In the genomic region with DNA sequence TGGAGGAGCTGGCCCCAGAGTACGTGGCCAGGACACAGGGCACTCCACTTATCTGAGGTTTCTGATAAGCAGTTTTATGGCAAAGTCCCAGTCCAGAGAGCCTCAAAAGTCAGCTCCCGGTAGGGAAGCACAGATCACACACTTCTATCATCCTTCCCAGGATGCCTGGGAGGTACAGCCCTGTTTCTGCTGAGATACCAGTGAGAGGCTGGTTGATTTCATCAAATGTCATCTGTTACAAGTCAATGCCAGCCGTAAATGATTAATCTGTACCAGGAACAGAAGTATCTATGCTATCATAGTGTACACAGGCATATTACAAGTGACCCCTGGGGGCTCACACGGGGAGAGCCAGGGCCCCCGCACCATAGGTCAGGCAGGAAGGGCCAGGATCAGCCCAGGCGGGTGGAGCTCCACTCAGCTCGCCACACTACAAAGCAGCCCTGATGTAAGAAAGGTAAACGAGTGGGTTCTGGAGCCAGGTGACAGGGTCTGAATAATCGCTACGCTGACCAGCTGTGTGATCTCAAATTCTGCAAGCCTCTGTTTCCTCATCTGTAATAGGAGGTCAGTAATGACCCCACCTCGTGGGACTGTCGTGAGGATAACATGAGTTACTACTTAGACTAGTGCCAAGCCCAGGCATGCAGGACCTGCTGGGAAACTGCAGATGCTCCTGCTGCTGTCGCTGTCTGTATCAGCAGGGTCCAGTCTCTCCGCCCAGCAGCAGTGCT, we compare ENCODE assay signal across 14 cellular contexts. TPM values are rescaled to one million over a fixed set of nuclear protein-coding genes. Genes with fewer than 3 reads are reported as not detected.
DNase-seq lines count a peak whose midpoint lies in the region; ATAC-seq, FAIRE-seq and TF ChIP-seq lines count a peak whose summit lies in the region.
"Had no signal": no experiment of that assay in that cellular context is flagged by ENCODE, and none has a peak within 500 bp of the region (broad histone marks: within the 10 kb centered on the region; RNA-seq: fewer than 3 reads in every experiment).

No MANE protein-coding gene starts in this region.

- H3K4me3 Mint-ChIP-seq in Calu3 (ENCODE audit: low read depth, unreplicated experiment) = peak overlapping the region; percentile 48
- no peak overlapping the region for H3K4me3 Mint-ChIP-seq in activated B cell treated with CpG ODN at 0.5 μM for 24 hours
- H3K4me3 Mint-ChIP-seq: activated naive CD8-positive, alpha-beta T cell treated with anti-CD3 and anti-CD28 coated beads, Interleukin-2, amount 10 ng/mL, durations not matched to agents 7 days and 5 days; CD8-positive, alpha-beta memory T cell; naive thymus-derived CD4-positive, alpha-beta T cell had no signal

- CTCF ChIA-PET in Calu3 (lab: Charles Lee) (interaction anchor here (0.6 to 2.0 kb wide), 6 partner anchors 14 to 979 kb away, joined by 3 to 10 read pairs (median 4); a partner anchor contains a TSS), activated B cell treated with CpG ODN at 0.5 μM for 24 hours (lab: Charles Lee) (no interaction called here)

- 53 to 57% methylated on average over 14 of the region's 14 CpGs for WGBS in pancreas, 2 donors

- peaks cover 33% of the 10 kb centered on the region for H3K36me3 Mint-ChIP-seq in Calu3 (ENCODE audit: insufficient read depth, unreplicated experiment)
- H3K36me3 Mint-ChIP-seq in activated B cell treated with CpG ODN at 0.5 μM for 24 hours (ENCODE audit: low read depth) = peaks cover 21% of the 10 kb centered on the region

- no peak for ATAC-seq in activated B cell treated with CpG ODN at 0.5 μM for 24 hours (ENCODE audit: low read depth)
- peak; percentile 39 to 76 (median 64) for ATAC-seq in pancreas
- ATAC-seq: naive thymus-derived CD4-positive, alpha-beta T cell had no signal

- H3K27ac Mint-ChIP-seq in Calu3 (ENCODE audit: unreplicated experiment) = peak overlapping the region; percentile 60
- peak overlapping the region; percentile 79 for H3K27ac Mint-ChIP-seq in activated B cell treated with CpG ODN at 0.5 μM for 24 hours
- H3K27ac Mint-ChIP-seq: activated naive CD8-positive, alpha-beta T cell treated with anti-CD3 and anti-CD28 coated beads, Interleukin-2, amount 10 ng/mL, durations not matched to agents 7 days and 5 days had no signal

- intact Hi-C loops in Calu3 (cut with micrococcal nuclease; ENCODE audit: unreplicated experiment) = loop anchor here (10.0 kb wide), 1 partner anchor 49 kb away; a partner anchor contains a TSS
- intact Hi-C loops in activated B cell treated with CpG ODN at 0.5 μM for 24 hours (cut with micrococcal nuclease) = loop anchor here (2.0 to 5.0 kb wide), 2 partner anchors 37 to 322 kb away; a partner anchor contains a TSS
- intact Hi-C loops in kidney (cut with DNase I) = no loop called here
- intact Hi-C loops in pancreas (cut with DNase I) = no loop called here

- peaks cover 63% of the 10 kb centered on the region for H3K4me1 Mint-ChIP-seq in Calu3 (ENCODE audit: low read depth, unreplicated experiment)
- peaks cover 40% of the 10 kb centered on the region for H3K4me1 Mint-ChIP-seq in activated B cell treated with CpG ODN at 0.5 μM for 24 hours

- POLR2A ChIA-PET in activated B cell treated with CpG ODN at 0.5 μM for 24 hours (lab: Charles Lee) = interaction anchor here (0.6 to 3.1 kb wide), 2 partner anchors 12 to 29 kb away, joined by 3 to 11 read pairs; no protein-coding TSS in a partner anchor

- no peaks in the 10 kb centered on the region for H3K27me3 ChIP-seq in pancreas

- H3K27ac ChIP-seq in kidney (ENCODE audit: low read depth in 2 of 2, low read length in 2 of 2) (no peak overlapping the region), pancreas (no peak overlapping the region)

- H3K4me1 ChIP-seq in kidney (ENCODE audit: control insufficient read depth in 1 of 2, insufficient read depth in 1 of 2, low read depth in 1 of 2, low read length in 2 of 2) (peaks cover 0 to 10% of the 10 kb centered on the region in 2 donors), pancreas (peaks cover 0 to 7% (median 0%) of the 10 kb centered on the region in 3 donors)

- no peaks in the 10 kb centered on the region for H3K9me3 ChIP-seq in kidney (ENCODE audit: control insufficient read depth in 1 of 2, low read length in 2 of 2)
- H3K9me3 ChIP-seq in pancreas = no peaks in the 10 kb centered on the region

- H3K4me3 ChIP-seq in kidney (ENCODE audit: low read length in 2 of 2) (no peak overlapping the region), pancreas (no peak overlapping the region)
- H3K4me3 ChIP-seq: skin epidermis had no signal

- no peak overlapping the region for H3K9ac ChIP-seq in kidney (ENCODE audit: low read length in 2 of 2)

- FAIRE-seq in kidney (lab: Jason Lieb, UNC) = no peak
- FAIRE-seq in pancreas (lab: Jason Lieb, UNC) = no peak
- no peak for FAIRE-seq in GM12891 (lab: Jason Lieb, UNC)

- DNase-seq in Calu3 (peak; percentile 67), activated B cell treated with CpG ODN at 0.5 μM for 24 hours (no peak), kidney (peak; percentile 26), pancreas (peak in 2 of 6 donors; percentile 8 to 48), globus pallidus (ENCODE audit: low spot score) (no peak), GM12891 (ENCODE audit: insufficient read length, low spot score) (no peak)
- no peak for DNase-seq in effector CD8-positive, alpha-beta T cell (lab: John Stamatoyannopoulos, UW)
- no peak for DNase-seq in stimulated activated CD4-positive, alpha-beta T cell treated with anti-CD3 and anti-CD28 coated beads, Interleukin-2, amount 100 ng/mL, for 48 hours
- DNase-seq: activated naive CD8-positive, alpha-beta T cell treated with anti-CD3 and anti-CD28 coated beads, Interleukin-2, amount 10 ng/mL, durations not matched to agents 7 days and 5 days; CD8-positive, alpha-beta memory T cell; naive thymus-derived CD4-positive, alpha-beta T cell; NCI-H1417; NCI-H524 had no signal

- H3K9me3 Mint-ChIP-seq in Calu3 (ENCODE audit: low read depth, unreplicated experiment) (no peaks in the 10 kb centered on the region), activated B cell treated with CpG ODN at 0.5 μM for 24 hours (no peaks in the 10 kb centered on the region)
- H3K9me3 Mint-ChIP-seq: activated naive CD8-positive, alpha-beta T cell treated with anti-CD3 and anti-CD28 coated beads, Interleukin-2, amount 10 ng/mL, durations not matched to agents 7 days and 5 days; CD8-positive, alpha-beta memory T cell; naive thymus-derived CD4-positive, alpha-beta T cell had no signal

- BruUV-seq in Calu3 (replicated peaks; lab: Mats Ljungman, UMichigan) = no TSS peak

- no peaks in the 10 kb centered on the region for H3K27me3 Mint-ChIP-seq in Calu3 (ENCODE audit: unreplicated experiment)
- H3K27me3 Mint-ChIP-seq in activated B cell treated with CpG ODN at 0.5 μM for 24 hours = no peaks in the 10 kb centered on the region
- H3K27me3 Mint-ChIP-seq: activated naive CD8-positive, alpha-beta T cell treated with anti-CD3 and anti-CD28 coated beads, Interleukin-2, amount 10 ng/mL, durations not matched to agents 7 days and 5 days; naive thymus-derived CD4-positive, alpha-beta T cell had no signal

- peaks cover 0 to 4% of the 10 kb centered on the region in 2 donors for H3K36me3 ChIP-seq in kidney (ENCODE audit: control insufficient read depth in 1 of 2, insufficient read depth in 2 of 2, low read length in 2 of 2)
- no peaks in the 10 kb centered on the region for H3K36me3 ChIP-seq in pancreas

- TF ChIP-seq POLR2A in GM12891 (IDR thresholded peaks at IDR 0.05; ENCODE audit: low read depth, low read length) = no peak

- TF ChIP-seq CTCF in Calu3 (IDR thresholded peaks at IDR 0.05; ENCODE audit: unreplicated experiment) = no peak
- no peak for TF ChIP-seq CTCF in activated B cell treated with CpG ODN at 0.5 μM for 24 hours (IDR thresholded peaks at IDR 0.05)
- no peak for TF ChIP-seq CTCF in kidney (IDR thresholded peaks at IDR 0.05; ENCODE audit: borderline replicate concordance, extremely low read depth, insufficient read depth)
- TF ChIP-seq CTCF in pancreas (IDR thresholded peaks at IDR 0.05) = no peak

TF ChIP-seq in GM12891, 5 proteins besides CTCF, POLR2A, EP300 and RAD21:
- TF ChIP-seq PAX5 (IDR thresholded peaks at IDR 0.05; ENCODE audit: insufficient read depth, low read length, severe bottlenecking) (no peak), TAF1 (IDR thresholded peaks at IDR 0.05; ENCODE audit: low read depth, low read length) (no peak), POLR2AphosphoS5 (IDR thresholded peaks at IDR 0.05; ENCODE audit: low read depth, low read length) (no peak), SPI1 (IDR thresholded peaks at IDR 0.05; ENCODE audit: low read depth, low read length) (no peak), POU2F2 (IDR thresholded peaks at IDR 0.05; ENCODE audit: low read depth, low read length) (no peak)
TF ChIP-seq in GM12891: peak in this region for 0.

RNA-seq across cellular contexts. Expression of a gene that starts 17.6 kb away (rescaled TPM):
- 43.5 and 44.0 TPM in 2 replicates for total RNA-seq in Calu3 (2022)
- total RNA-seq in activated B cell treated with CpG ODN at 0.5 μM for 24 hours = 53.0 and 64.0 TPM in 2 replicates
- total RNA-seq in kidney = 61.6 TPM
- 26.6 TPM for polyA plus RNA-seq in kidney (ENCODE audit: insufficient read depth, low read depth, low replicate concordance)
- total RNA-seq in pancreas = 10 to 100 TPM in 5 of 6 donors, 1 to 10 TPM in 1; 8.7 to 47.0 (median 21.3) TPM
- 100 to 1,000 TPM; 107 to 109 TPM for polyA plus RNA-seq in pancreas
- polyA plus RNA-seq in GM12891 (2012; ENCODE audit: low read depth, missing spikeins) = 19.4 TPM

RNA-seq across cellular contexts. Expression of a gene that starts 37.8 kb away (rescaled TPM):
- total RNA-seq in Calu3 (2022) (62.4 and 64.8 TPM in 2 replicates), activated B cell treated with CpG ODN at 0.5 μM for 24 hours (2.3 and 4.5 TPM in 2 replicates), kidney (23.4 TPM), pancreas (1 to 10 TPM; 3.4 to 8.9 (median 6.8) TPM)
- polyA plus RNA-seq in kidney (ENCODE audit: insufficient read depth, low read depth, low replicate concordance) (2.2 TPM), pancreas (10 to 100 TPM; 10.6 to 16.7 TPM)
- 2.6 TPM for polyA plus RNA-seq in GM12891 (2012; ENCODE audit: low read depth, missing spikeins)

RNA-seq across cellular contexts. Expression of a gene that starts 53.5 kb away (rescaled TPM):
- total RNA-seq in Calu3 (2022) (51.2 and 68.2 TPM in 2 replicates), activated B cell treated with CpG ODN at 0.5 μM for 24 hours (0.34 and 0.64 TPM in 2 replicates), kidney (9.7 TPM), pancreas (1 to 10 TPM in 2 of 6 donors, under 1 TPM in 4; 0.56 to 1.9 (median 0.95) TPM)
- polyA plus RNA-seq in kidney (ENCODE audit: insufficient read depth, low read depth, low replicate concordance) (27.8 TPM), pancreas (10 to 100 TPM in 1 of 2 donors, 1 to 10 TPM in 1; 3.6 to 13.8 TPM)
- 0.50 TPM for polyA plus RNA-seq in GM12891 (2012; ENCODE audit: low read depth, missing spikeins)
- polyA plus RNA-seq: CD8-positive, alpha-beta memory T cell; naive thymus-derived CD4-positive, alpha-beta T cell had no signal

Comparison
In these comparisons a context has a peak if more than half of its experiments do, and no peak if none do; other contexts are left out.
1. DNase-seq: peak in Calu3 (single experiment) and kidney (single experiment); none in activated B cell treated with CpG ODN at 0.5 μM for 24 hours (single experiment), globus pallidus (single experiment), effector CD8-positive, alpha-beta T cell (single experiment), stimulated activated CD4-positive, alpha-beta T cell treated with anti-CD3 and anti-CD28 coated beads, Interleukin-2, amount 100 ng/mL, for 48 hours (0 of 2) and GM12891 (single experiment).
2. intact Hi-C loops: an anchor here in Calu3 (10.0 kb wide) and activated B cell treated with CpG ODN at 0.5 μM for 24 hours (2.0 to 5.0 kb wide); none called in kidney and pancreas.